ENCODE assay signal across 8 cellular contexts in the genomic region with DNA sequence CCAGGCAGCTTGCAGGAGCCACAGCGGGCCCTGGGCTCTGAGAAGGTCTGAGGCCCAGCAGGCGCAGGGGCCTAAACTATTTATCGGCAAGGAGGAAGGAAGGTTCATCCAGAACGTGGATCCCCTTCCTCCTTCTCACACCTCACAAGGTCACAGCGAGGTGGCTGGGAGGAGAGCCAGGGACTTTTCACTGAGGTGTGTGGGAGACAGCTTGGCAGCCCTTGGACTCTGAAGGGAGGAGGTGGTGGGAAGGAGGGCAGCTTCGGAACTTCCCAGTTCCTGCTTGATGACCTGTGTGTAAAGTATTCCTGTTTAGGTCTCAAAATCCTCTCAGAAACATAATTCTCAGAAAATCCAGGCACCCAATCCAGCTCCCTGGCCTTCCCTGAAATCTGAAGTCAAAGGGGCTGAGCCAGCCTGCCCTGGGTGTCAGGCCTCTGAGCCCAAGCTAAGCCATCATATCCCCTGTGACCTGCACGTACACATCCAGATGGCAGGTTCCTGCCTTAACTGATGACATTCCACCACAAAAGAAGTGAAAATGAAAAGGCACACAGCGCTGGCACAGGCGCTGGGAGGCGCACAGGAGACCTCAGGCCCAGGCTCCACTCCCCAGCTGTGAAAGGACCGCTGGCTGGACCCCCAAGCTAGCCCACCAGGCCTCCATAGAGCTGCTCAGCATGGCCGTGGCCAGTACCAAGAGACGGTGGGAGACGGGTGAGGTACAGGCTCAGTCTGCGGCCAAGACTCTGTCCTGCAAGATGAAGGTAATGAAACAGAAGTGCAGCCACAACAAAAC.
A peak's percentile ranks its signal among the peaks of the same experiment; 100 is the strongest.
DNase-seq lines count a peak whose midpoint lies in the region; ATAC-seq and TF ChIP-seq lines count a peak whose summit lies in the region.
"Not testable (repeated sequence)": the region's sequence is repeated elsewhere in the genome, so short reads cannot be mapped to it uniquely, and the experiment has no call there.

No MANE protein-coding gene starts in this region.

- H3K36me3 ChIP-seq in body of pancreas (replicated peaks in 1 of 2; ENCODE audit: insufficient read depth in 1 of 2, low read depth in 2 of 2); gastroesophageal sphincter; left lung; mucosa of descending colon (ENCODE audit: low read depth); trophoblast cell (ENCODE audit: control insufficient read depth in 1 of 2, insufficient read depth in 2 of 2, low read length in 2 of 2); upper lobe of left lung: not testable (repeated sequence)

- H3K9ac ChIP-seq in trophoblast cell (ENCODE audit: low read length): not testable (repeated sequence)

- DNase-seq in NCI-H226 (peak; percentile 2), body of pancreas (peak; percentile 47 to 70 (median 60)), left ventricle myocardium superior (peak; percentile 49), left lung (peak in 1 of 2 donors; percentile 49), mucosa of descending colon (peak in 2 of 3 donors; percentile 9 to 43), upper lobe of left lung (peak; percentile 42 to 59)
- not testable (repeated sequence) for DNase-seq in trophoblast cell

- not testable (repeated sequence) for TF ChIP-seq EP300 in gastroesophageal sphincter (IDR thresholded peaks at IDR 0.05); upper lobe of left lung (IDR thresholded peaks at IDR 0.05)

- 56 to 61% methylated on average over 10 to 15 of the region's 15 CpGs for WGBS in body of pancreas, 2 donors
- WGBS in gastroesophageal sphincter (ENCODE audit: low coverage in 1 of 2), 2 donors: 4 to 97% methylated on average over 5 to 6 of the region's 15 CpGs
- no CpG with 5 or more reads among the region's 15 CpGs for WGBS in trophoblast cell (ENCODE audit: extremely low coverage, insufficient coverage, insufficient read length)
- 74 to 76% methylated on average over 12 to 15 of the region's 15 CpGs for WGBS in upper lobe of left lung, 2 donors

- H3K4ac ChIP-seq in trophoblast cell (ENCODE audit: low read depth, low read length): not testable (repeated sequence)

- H3K79me1 ChIP-seq in trophoblast cell (ENCODE audit: low read length): not testable (repeated sequence)

- peak overlapping the region; percentile 20 for H2BK12ac ChIP-seq in trophoblast cell (ENCODE audit: low read length)

- not testable (repeated sequence) for TF ChIP-seq POLR2A in body of pancreas (IDR thresholded peaks at IDR 0.05); gastroesophageal sphincter (IDR thresholded peaks at IDR 0.05); upper lobe of left lung (IDR thresholded peaks at IDR 0.05)

- ATAC-seq in body of pancreas: peak; percentile 59
- not testable (repeated sequence) for ATAC-seq in gastroesophageal sphincter; left ventricle myocardium superior; mucosa of descending colon; upper lobe of left lung (ENCODE audit: low FRiP score in 2 of 2)
- peak; percentile 34 for ATAC-seq in left lung

- not testable (repeated sequence) for H3K14ac ChIP-seq in trophoblast cell (ENCODE audit: low read length)

- intact Hi-C loops in body of pancreas (cut with DNase I); left ventricle myocardium superior (cut with micrococcal nuclease); left lung (cut with DNase I); mucosa of descending colon (cut with DNase I, micrococcal nuclease): not testable (repeated sequence)

- not testable (repeated sequence) for H2BK5ac ChIP-seq in trophoblast cell (ENCODE audit: low read depth, low read length, poor library complexity)

- H2AK5ac ChIP-seq in trophoblast cell (ENCODE audit: low read length): not testable (repeated sequence)

- not testable (repeated sequence) for H3K27me3 ChIP-seq in body of pancreas; gastroesophageal sphincter; left lung; trophoblast cell (ENCODE audit: insufficient read depth, low read length); upper lobe of left lung

- not testable (repeated sequence) for H4K12ac ChIP-seq in trophoblast cell (ENCODE audit: low read depth, low read length)

- not testable (repeated sequence) for H2BK120ac ChIP-seq in trophoblast cell (ENCODE audit: insufficient read depth, low read length, poor library complexity)

- peak overlapping the region in 3 of 4 donors; percentile 26 to 55 (median 53) for H3K27ac ChIP-seq in body of pancreas
- peak overlapping the region in 3 of 4 donors; percentile 49 to 70 (median 70) for H3K27ac ChIP-seq in gastroesophageal sphincter
- not testable (repeated sequence) for H3K27ac ChIP-seq in left lung; trophoblast cell (ENCODE audit: low read depth, low read length)
- peak overlapping the region in 3 of 4 donors; percentile 40 to 52 (median 48) for H3K27ac ChIP-seq in upper lobe of left lung

- not testable (repeated sequence) for H3K79me2 ChIP-seq in trophoblast cell (ENCODE audit: control insufficient read depth, insufficient read depth, low read length, poor library complexity)

- H3K4me1 ChIP-seq in body of pancreas (peaks cover 18% of the 10 kb centered on the region), gastroesophageal sphincter (peaks cover 0 to 32% (median 12%) of the 10 kb centered on the region in 3 donors), left lung (peaks cover 0 to 11% of the 10 kb centered on the region in 2 donors), upper lobe of left lung (peaks cover 9 to 23% (median 16%) of the 10 kb centered on the region in 4 donors)
- H3K4me1 ChIP-seq in mucosa of descending colon (ENCODE audit: low read depth); trophoblast cell (ENCODE audit: control insufficient read depth in 1 of 2, insufficient read depth in 2 of 2, low read length in 2 of 2): not testable (repeated sequence)

- not testable (repeated sequence) for H3K18ac ChIP-seq in trophoblast cell (ENCODE audit: low read length)

- TF ChIP-seq CTCF in body of pancreas (IDR thresholded peaks at IDR 0.05); gastroesophageal sphincter (IDR thresholded peaks at IDR 0.05); left lung (IDR thresholded peaks at IDR 0.05); mucosa of descending colon (IDR thresholded peaks at IDR 0.05); upper lobe of left lung (IDR thresholded peaks at IDR 0.05): not testable (repeated sequence)

- H2AFZ ChIP-seq in trophoblast cell (ENCODE audit: insufficient read depth, low read length, poor library complexity): not testable (repeated sequence)

- H3K4me3 ChIP-seq in body of pancreas; gastroesophageal sphincter; left lung; mucosa of descending colon; trophoblast cell (ENCODE audit: low read depth, low read length); upper lobe of left lung: not testable (repeated sequence)

- H3K23ac ChIP-seq in trophoblast cell (ENCODE audit: low read length): not testable (repeated sequence)

- not testable (repeated sequence) for H3K9me3 ChIP-seq in body of pancreas; gastroesophageal sphincter; left lung; mucosa of descending colon; trophoblast cell (ENCODE audit: insufficient read depth, low read depth, low read length); upper lobe of left lung

- H4K8ac ChIP-seq in trophoblast cell (ENCODE audit: low read depth, low read length): not testable (repeated sequence)

- H3K4me2 ChIP-seq in trophoblast cell (ENCODE audit: low read length): not testable (repeated sequence)

- not testable (repeated sequence) for H4K91ac ChIP-seq in trophoblast cell (ENCODE audit: low read depth, low read length)
